Comparison of ENCODE assay signal across 22 cellular contexts in the genomic region with DNA sequence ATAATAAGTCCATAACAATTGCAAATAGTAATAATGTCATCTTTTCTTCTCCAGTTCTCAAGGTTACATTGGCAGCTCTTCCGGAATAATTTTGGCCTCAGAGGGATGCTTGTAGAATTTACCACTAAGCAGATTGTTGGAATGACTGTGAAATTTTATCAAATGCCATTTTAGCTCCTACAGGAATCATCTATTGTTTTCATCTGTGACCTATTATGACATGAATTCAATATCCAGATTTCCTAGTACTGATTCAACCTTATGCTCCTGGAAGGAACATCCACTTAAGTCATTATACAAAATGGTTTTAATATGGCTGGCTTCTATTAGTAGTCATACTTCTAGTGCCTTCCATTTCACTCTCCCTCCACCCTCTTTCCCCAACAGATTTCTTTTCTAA.
"Had no signal": no experiment of that assay in that cellular context is flagged by ENCODE, and none has a peak within 500 bp of the region (broad histone marks: within the 10 kb centered on the region; RNA-seq: fewer than 3 reads in every experiment).

No MANE protein-coding gene starts in this region.

- H3K27ac ChIP-seq: SJSA1, SK-N-MC had no signal

- DNase-seq: IMR-90, Karpas-422, KG1, MG63, NCI-H1092 treated with DMSO at 0.1 percent for 48 hours, NCI-H1436, NCI-H187, NCI-H2029, NCI-H2081 treated with DMSO at 0.1 percent for 48 hours, NCI-H2171, NCI-H226, NCI-H446, NCI-H510A, NCI-H524 treated with DMSO at 0.1 percent for 48 hours, NCI-H69, NCI-H774, Right ventricle myocardium superior, RPMI8226, SIG-M5 had no signal

- H3K27me3 ChIP-seq: MG63 had no signal

- H3K9me3 ChIP-seq: MG63, SJSA1 had no signal

- ATAC-seq: HepG2 had no signal

- H3K4me3 ChIP-seq: MG63, SJSA1, SK-N-MC had no signal

- H3K4me1 ChIP-seq: SJSA1 had no signal

- H3K36me3 ChIP-seq: MG63, SJSA1 had no signal
